In genomic region chr22:46583571-46583970, GRCh38 we compare ENCODE assay signal across 16 cellular contexts.
"Had no signal": no experiment of that assay in that cellular context is flagged by ENCODE, and none has a peak within 500 bp of the region (broad histone marks: within the 10 kb centered on the region; RNA-seq: fewer than 3 reads in every experiment).

No MANE protein-coding gene starts in this region.

- H3K36me3 ChIP-seq: thyroid gland had no signal

- DNase-seq: activated naive CD4-positive, alpha-beta T cell treated with anti-CD3 and anti-CD28 coated beads for 36 hours; caudate nucleus; foreskin fibroblast; glutamatergic neuron; mammary epithelial cell; occipital lobe; T-helper 1 cell; T1000; thyroid gland had no signal

- H3K27ac Mint-ChIP-seq: activated naive CD4-positive, alpha-beta T cell treated with anti-CD3 and anti-CD28 coated beads for 36 hours; activated T-helper 17 cell treated with anti-CD3 and anti-CD28 coated beads, Interleukin-2, amount 50 U/mL, for 72 hours; natural killer cell treated with Interleukin-12 subunit alpha and Interleukin-12 subunit beta and Interleukin-15 and Interleukin-18, amount 100 ng/mL, for 72 hours; stimulated activated effector memory CD8-positive, alpha-beta T cell treated with anti-CD3 and anti-CD28 coated beads, Interleukin-12 subunit alpha, Interleukin-12 subunit beta, amount 100 ng/mL, for 72 hours had no signal

- H3K27ac ChIP-seq: coronary artery, psoas muscle, thyroid gland had no signal

- H3K27me3 Mint-ChIP-seq: activated T-helper 17 cell treated with anti-CD3 and anti-CD28 coated beads, Interleukin-2, amount 50 U/mL, for 72 hours; natural killer cell treated with Interleukin-12 subunit alpha and Interleukin-12 subunit beta and Interleukin-15 and Interleukin-18, amount 100 ng/mL, for 72 hours had no signal

- H3K9me3 ChIP-seq: psoas muscle, thyroid gland had no signal

- H3K9me3 Mint-ChIP-seq: activated naive CD4-positive, alpha-beta T cell treated with anti-CD3 and anti-CD28 coated beads for 36 hours; activated T-helper 17 cell treated with anti-CD3 and anti-CD28 coated beads, Interleukin-2, amount 50 U/mL, for 72 hours; natural killer cell treated with Interleukin-12 subunit alpha and Interleukin-12 subunit beta and Interleukin-15 and Interleukin-18, amount 100 ng/mL, for 72 hours; stimulated activated effector memory CD8-positive, alpha-beta T cell treated with anti-CD3 and anti-CD28 coated beads, Interleukin-12 subunit alpha, Interleukin-12 subunit beta, amount 100 ng/mL, for 72 hours had no signal

- H3K27me3 ChIP-seq: thyroid gland had no signal

- ATAC-seq: activated CD4-positive, CD25-positive, alpha-beta regulatory T cell treated with anti-CD3 and anti-CD28 coated beads, Interleukin-2, amount 50 U/mL, for 24 hours; activated T-helper 17 cell treated with anti-CD3 and anti-CD28 coated beads, Interleukin-2, amount 50 U/mL, for 72 hours; natural killer cell treated with Interleukin-12 subunit alpha and Interleukin-12 subunit beta and Interleukin-15 and Interleukin-18, amount 100 ng/mL, for 72 hours; psoas muscle; SK-N-SH treated with all-trans-retinoic acid at 6 μM for 48 hours; stimulated activated effector memory CD8-positive, alpha-beta T cell treated with anti-CD3 and anti-CD28 coated beads, Interleukin-12 subunit alpha, Interleukin-12 subunit beta, amount 100 ng/mL, for 72 hours had no signal

- H3K4me3 Mint-ChIP-seq: activated naive CD4-positive, alpha-beta T cell treated with anti-CD3 and anti-CD28 coated beads for 36 hours; activated T-helper 17 cell treated with anti-CD3 and anti-CD28 coated beads, Interleukin-2, amount 50 U/mL, for 72 hours; natural killer cell treated with Interleukin-12 subunit alpha and Interleukin-12 subunit beta and Interleukin-15 and Interleukin-18, amount 100 ng/mL, for 72 hours; stimulated activated effector memory CD8-positive, alpha-beta T cell treated with anti-CD3 and anti-CD28 coated beads, Interleukin-12 subunit alpha, Interleukin-12 subunit beta, amount 100 ng/mL, for 72 hours had no signal

- H3K4me3 ChIP-seq: coronary artery, psoas muscle, thyroid gland had no signal
